Comparison of ENCODE assay signal across 18 cellular contexts in genomic region chr18:41075212-41075611, GRCh38.
DNase-seq lines count a peak whose midpoint lies in the region; ATAC-seq and TF ChIP-seq lines count a peak whose summit lies in the region.
"Had no signal": no experiment of that assay in that cellular context is flagged by ENCODE, and none has a peak within 500 bp of the region (broad histone marks: within the 10 kb centered on the region; RNA-seq: fewer than 3 reads in every experiment).

No MANE protein-coding gene starts in this region.

- peak; percentile 69 for ATAC-seq in GM21360 (IDR thresholded peaks at IDR 0.05; ENCODE audit: unreplicated experiment)
- ATAC-seq: gastroesophageal sphincter had no signal

- DNase-seq in RWPE1 (ENCODE audit: low spot score) (peak; percentile 6), fibroblast of peridontal ligament (ENCODE audit: extremely low read depth) (peak; percentile 85), renal cortical epithelial cell (ENCODE audit: low read depth) (peak; percentile 7), NOMO-1 treated with DMSO at 0.1 percent for 48 hours (lab: John Stamatoyannopoulos, UW; ENCODE audit: unreplicated experiment) (no peak), NCI-H526 treated with DMSO at 0.1 percent for 48 hours (lab: John Stamatoyannopoulos, UW) (no peak)
- no peak for DNase-seq in effector CD4-positive, alpha-beta T cell
- DNase-seq in NK-92 treated with Interleukin-12 subunit alpha and Interleukin-12 subunit beta, amount 100 ng/mL, for 24 hours (lab: John Stamatoyannopoulos, UW), result no peak
- DNase-seq: activated CD4-positive, alpha-beta T cell treated with anti-CD3 and anti-CD28 coated beads, Interleukin-2, amount 50 U/mL, for 48 hours; activated gamma-delta T cell treated with Interleukin-2 at 50 U/mL for 16 hours; colonic mucosa; H7; left ventricle myocardium inferior; NCI-H1930; PC-9; stimulated activated naive CD4-positive, alpha-beta T cell treated with Interleukin-2 at 50 U/mL for 16 hours had no signal

- no peak for TF ChIP-seq CTCF in RWPE1 (conservative IDR thresholded peaks at IDR 0.05; ENCODE audit: low read depth)

- POLR2A ChIA-PET in RWPE1 (lab: Yijun Ruan, JAX; ENCODE audit: low non-redundant PET), result no interaction called here

- CTCF ChIA-PET in RWPE1 (lab: Yijun Ruan, JAX), result no interaction called here

- H3K27ac ChIP-seq in RWPE1, result no peak overlapping the region
- H3K27ac ChIP-seq: colonic mucosa, gastroesophageal sphincter, left ventricle myocardium inferior, neutrophil, PC-9 had no signal

Comparison
In these comparisons a context has a peak if more than half of its experiments do, and no peak if none do; other contexts are left out.
1. DNase-seq: peak in RWPE1 (single experiment), fibroblast of peridontal ligament (single experiment) and renal cortical epithelial cell (single experiment); none in NOMO-1 treated with DMSO at 0.1 percent for 48 hours (single experiment), effector CD4-positive, alpha-beta T cell (single experiment), NK-92 treated with Interleukin-12 subunit alpha and Interleukin-12 subunit beta, amount 100 ng/mL, for 24 hours (single experiment) and NCI-H526 treated with DMSO at 0.1 percent for 48 hours (single experiment).